Comparison of ENCODE assay signal across 15 cellular contexts in the genomic region with DNA sequence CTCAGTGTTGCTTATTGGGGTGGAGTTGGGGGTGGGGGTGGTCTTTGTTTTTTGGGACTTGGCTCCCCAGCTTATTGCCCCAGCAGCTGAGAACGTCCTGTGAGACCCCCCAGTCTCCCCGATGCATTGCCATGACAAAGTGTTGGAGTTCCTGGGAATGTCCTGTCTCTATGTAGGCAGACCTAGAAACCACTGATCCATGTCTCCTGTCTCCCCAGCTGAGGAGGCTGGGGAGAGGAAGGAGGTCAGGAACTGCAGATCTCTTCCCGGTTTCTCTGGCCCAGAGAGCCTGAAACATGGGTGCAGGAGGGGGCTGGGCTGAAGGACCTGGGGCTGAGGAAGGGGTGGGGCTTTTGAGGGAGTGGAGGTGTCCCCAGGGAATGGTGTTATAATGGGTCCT.
DNase-seq lines count a peak whose midpoint lies in the region; ATAC-seq and TF ChIP-seq lines count a peak whose summit lies in the region.
"Had no signal": no experiment of that assay in that cellular context is flagged by ENCODE, and none has a peak within 500 bp of the region (broad histone marks: within the 10 kb centered on the region; RNA-seq: fewer than 3 reads in every experiment).

No MANE protein-coding gene starts in this region.

- H3K4me2 ChIP-seq in GM23338, result peak overlapping the region; percentile 77; the same call in 1 of the 2 replicates

- H3F3A ChIP-seq in GM23338 (replicated peaks; ENCODE audit: low read depth), result peaks cover 12% of the 10 kb centered on the region; the same call in 1 of the 2 replicates

- ATAC-seq in GM23338 (no peak), heart right ventricle (no peak)
- ATAC-seq: PC-3 had no signal

- H4K20me1 ChIP-seq in GM23338 (replicated peaks; ENCODE audit: insufficient read depth), result no peaks in the 10 kb centered on the region

- peaks cover 21% of the 10 kb centered on the region for H3K27me3 Mint-ChIP-seq in GM23338 (ENCODE audit: insufficient read depth, low read depth, poor library complexity)
- no peaks in the 10 kb centered on the region for H3K27me3 Mint-ChIP-seq in nephron (ENCODE audit: low read depth)
- H3K27me3 Mint-ChIP-seq in Caco-2 (ENCODE audit: insufficient read depth, unreplicated experiment), result no peaks in the 10 kb centered on the region

- H3K9me2 ChIP-seq in GM23338 (ENCODE audit: insufficient read depth), result no peaks in the 10 kb centered on the region

- no peak overlapping the region for H3K27ac ChIP-seq in GM23338 (ENCODE audit: low read depth)
- peak overlapping the region; percentile 50 for H3K27ac ChIP-seq in caudate nucleus (ENCODE audit: low read depth, low read length)
- peak overlapping the region; percentile 95 for H3K27ac ChIP-seq in substantia nigra (ENCODE audit: low read depth, low read length, poor library complexity, severe bottlenecking)
- no peak overlapping the region for H3K27ac ChIP-seq in heart right ventricle
- H3K27ac ChIP-seq: SK-N-MC had no signal

- H3K9me3 ChIP-seq in heart right ventricle (no peaks in the 10 kb centered on the region), Caco-2 (no peaks in the 10 kb centered on the region)

- H3K9me3 Mint-ChIP-seq in GM23338, result no peaks in the 10 kb centered on the region
- H3K9me3 Mint-ChIP-seq in nephron, result no peaks in the 10 kb centered on the region
- no peaks in the 10 kb centered on the region for H3K9me3 Mint-ChIP-seq in Caco-2 (ENCODE audit: unreplicated experiment)

- BruUV-seq in Caco-2 (replicated peaks; lab: Mats Ljungman, UMichigan), result no TSS peak

- TF ChIP-seq CTCF in GM23338 (conservative IDR thresholded peaks at IDR 0.05; ENCODE audit: low read depth in 2 of 2) (no peak), nephron (IDR thresholded peaks at IDR 0.05; ENCODE audit: unreplicated experiment in 3 of 3) (no peak), heart right ventricle (IDR thresholded peaks at IDR 0.05) (no peak), Caco-2 (IDR thresholded peaks at IDR 0.05; ENCODE audit: insufficient read depth in 1 of 2, low read depth in 1 of 2, low read length in 1 of 2, severe bottlenecking in 1 of 2, unreplicated experiment in 1 of 2) (no peak)

- H3K27ac Mint-ChIP-seq in GM23338 (no peak overlapping the region), nephron (peak overlapping the region in 1 of 3 experiments; percentile 68), Caco-2 (ENCODE audit: unreplicated experiment) (no peak overlapping the region)

- DNase-seq in GM23338 (ENCODE audit: low spot score) (no peak), caudate nucleus (lab: John Stamatoyannopoulos, UW) (no peak), substantia nigra (lab: John Stamatoyannopoulos, UW) (no peak), GM19238 (ENCODE audit: insufficient read length, low spot score) (no peak), heart right ventricle (no peak), Caco-2 (no peak)
- DNase-seq in activated CD4-positive, alpha-beta T cell treated with anti-CD3 and anti-CD28 coated beads for 4 hours, result no peak
- DNase-seq: DMS79 treated with DMSO at 0.1 percent for 48 hours, GDM1, IMR-90, Kasumi-1, NCI-H226, PC-3 had no signal

- H3K4me3 Mint-ChIP-seq in GM23338 (peak overlapping the region; percentile 47; the same call in 2 of the 3 replicates), nephron (peak overlapping the region in 2 of 3 experiments; percentile 53 to 64), Caco-2 (ENCODE audit: unreplicated experiment) (no peak overlapping the region)

- no peaks in the 10 kb centered on the region for H3K36me3 ChIP-seq in GM23338 (ENCODE audit: insufficient read depth)
- H3K36me3 ChIP-seq in heart right ventricle, result peaks cover 0 to 23% (median 7%) of the 10 kb centered on the region in 9 donors
- H3K36me3 ChIP-seq in Caco-2 (ENCODE audit: control insufficient read depth, insufficient read depth, low read length), result no peaks in the 10 kb centered on the region

- H3K4me1 Mint-ChIP-seq in GM23338, result peaks cover 25% of the 10 kb centered on the region
- H3K4me1 Mint-ChIP-seq in nephron, result peaks cover 17% of the 10 kb centered on the region
- peaks cover 6% of the 10 kb centered on the region for H3K4me1 Mint-ChIP-seq in Caco-2 (ENCODE audit: low read depth, unreplicated experiment)

- WGBS in heart right ventricle, 2 donors, result 66 to 68% methylated on average over 3 of the region's 3 CpGs

- no peak overlapping the region for H2AFZ ChIP-seq in GM23338

- CTCF ChIA-PET in Caco-2 (lab: Charles Lee), result no interaction called here

- intact Hi-C loops in heart right ventricle (cut with DNase I), result loop anchor here in 1 of 10 donors (10.0 kb wide), 1 partner anchor 79 kb away; no protein-coding TSS in a partner anchor
- intact Hi-C loops in Caco-2 (cut with micrococcal nuclease; ENCODE audit: unreplicated experiment), result no loop called here

- H3K4me3 ChIP-seq in GM23338, result no peak overlapping the region
- H3K4me3 ChIP-seq in heart right ventricle, result no peak overlapping the region
- H3K4me3 ChIP-seq in Caco-2 (ENCODE audit: low read depth, low read length), result no peak overlapping the region
- H3K4me3 ChIP-seq: SK-N-MC had no signal

- H3K4me1 ChIP-seq in GM23338 (ENCODE audit: insufficient read depth), result peaks cover 10% of the 10 kb centered on the region; the same call in 1 of the 2 replicates
- peaks cover 0 to 25% (median 0%) of the 10 kb centered on the region in 9 donors for H3K4me1 ChIP-seq in heart right ventricle
- H3K4me1 ChIP-seq in Caco-2, result peaks cover 6% of the 10 kb centered on the region; the same call in 1 of the 2 replicates

- peaks cover 18% of the 10 kb centered on the region for H3K36me3 Mint-ChIP-seq in GM23338 (ENCODE audit: low read depth)
- peaks cover 18% of the 10 kb centered on the region for H3K36me3 Mint-ChIP-seq in nephron (ENCODE audit: low read depth)
- H3K36me3 Mint-ChIP-seq in Caco-2 (ENCODE audit: insufficient read depth, unreplicated experiment), result peaks cover 14% of the 10 kb centered on the region

- H3K27me3 ChIP-seq in GM23338 (ENCODE audit: insufficient read depth) (no peaks in the 10 kb centered on the region), heart right ventricle (no peaks in the 10 kb centered on the region), Caco-2 (replicated peaks; ENCODE audit: control insufficient read depth, insufficient read depth, low read length) (no peaks in the 10 kb centered on the region)

- H3K79me2 ChIP-seq in GM23338 (replicated peaks; ENCODE audit: insufficient read depth), result no peaks in the 10 kb centered on the region

- POLR2A ChIA-PET in Caco-2 (lab: Charles Lee), result no interaction called here

TF ChIP-seq in GM23338, 12 proteins besides CTCF, POLR2A, EP300 and RAD21:
- TF ChIP-seq EZH2phosphoT487 (IDR thresholded peaks at IDR 0.05; ENCODE audit: unreplicated experiment) (no peak), ZNF114 (CRISPR knock-in tag; IDR thresholded peaks at IDR 0.05) (no peak), ZNF331 (CRISPR knock-in tag; IDR thresholded peaks at IDR 0.05; ENCODE audit: low read depth) (no peak), JUNB (IDR thresholded peaks at IDR 0.05; ENCODE audit: unreplicated experiment) (no peak), EZH2 (IDR thresholded peaks at IDR 0.05; ENCODE audit: low read depth, unreplicated experiment) (no peak)
TF ChIP-seq in GM23338: peak in this region for 0.

Comparison
In these comparisons a context has a peak if more than half of its experiments do, and no peak if none do; other contexts are left out.
1. H3K27ac ChIP-seq: peak in caudate nucleus (single experiment) and substantia nigra (single experiment); none in GM23338 (single experiment) and heart right ventricle (0 of 10).